ENCODE assay signal across 15 cellular contexts in the genomic region with DNA sequence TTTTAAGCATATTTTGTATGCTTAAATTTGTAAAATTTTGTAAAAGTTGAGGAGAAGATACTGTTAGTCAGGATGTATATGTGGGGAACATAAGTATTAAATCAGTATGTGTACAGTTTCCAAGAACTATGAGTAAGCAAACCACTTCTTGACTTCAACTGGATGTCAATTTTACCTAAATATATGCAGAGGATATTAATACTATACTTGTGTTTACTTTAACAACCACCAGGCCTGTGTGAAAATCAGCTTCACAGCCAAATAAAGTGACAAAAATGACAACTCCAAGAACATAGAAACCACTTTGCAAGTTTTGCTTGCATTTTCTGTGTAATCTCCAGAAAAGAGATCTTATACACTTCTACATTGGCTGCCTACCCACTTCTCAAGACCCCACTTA.
DNase-seq lines count a peak whose midpoint lies in the region; ATAC-seq and TF ChIP-seq lines count a peak whose summit lies in the region.
"Had no signal": no experiment of that assay in that cellular context is flagged by ENCODE, and none has a peak within 500 bp of the region (broad histone marks: within the 10 kb centered on the region; RNA-seq: fewer than 3 reads in every experiment).

No MANE protein-coding gene starts in this region.

- no peak for DNase-seq in MM.1S
- DNase-seq in middle frontal gyrus (ENCODE audit: extremely low spot score, low spot score): peak; percentile 13
- no peak for DNase-seq in NCI-H748 (lab: John Stamatoyannopoulos, UW; ENCODE audit: unreplicated experiment)
- no peak for DNase-seq in NCI-H774 (lab: John Stamatoyannopoulos, UW)
- DNase-seq: CD4-positive, alpha-beta T cell; CD8-positive, alpha-beta memory T cell; DMS 273 treated with DMSO at 0.1 percent for 48 hours; DMS79 treated with DMSO at 0.1 percent for 48 hours; GF-D8; H9; HFFc6 had no signal

- no peaks in the 10 kb centered on the region for H4K20me1 ChIP-seq in BLaER1 treated with 17β-estradiol and CSF1 and Interleukin-3, amounts not matched to agents 10 nM and 100 nM
- no peaks in the 10 kb centered on the region for H4K20me1 ChIP-seq in MM.1S (ENCODE audit: insufficient read depth, low read length)

- no peak for ATAC-seq in GM21367 (IDR thresholded peaks at IDR 0.05; ENCODE audit: unreplicated experiment)
- ATAC-seq: GM23338, HCT116 had no signal

- H3K79me2 ChIP-seq in MM.1S (ENCODE audit: low read length): no peaks in the 10 kb centered on the region

- no peaks in the 10 kb centered on the region for H3K9me2 ChIP-seq in MM.1S (replicated peaks; ENCODE audit: insufficient read depth, low read length)

- peaks cover 12 to 71% (median 68%) of the 10 kb centered on the region in 10 experiments for H3K4me1 ChIP-seq in BLaER1 treated with 17β-estradiol and CSF1 and Interleukin-3, amounts not matched to agents 10 nM and 100 nM
- H3K4me1 ChIP-seq in MM.1S (ENCODE audit: low read length): peaks cover 24% of the 10 kb centered on the region

- H3K4me2 ChIP-seq in BLaER1 treated with 17β-estradiol and CSF1 and Interleukin-3, amounts not matched to agents 10 nM and 100 nM: peak overlapping the region in 9 of 11 experiments; percentile 4 to 88 (median 77); a peak in 16 of 22 replicates
- H3K4me2 ChIP-seq in MM.1S (ENCODE audit: low read depth, low read length): 0 out of 2 replicates have a peak overlapping the region, but pooled peaks have one; percentile 4
- H3K4me2 ChIP-seq: GM23338 had no signal

- no peaks in the 10 kb centered on the region for H3K36me3 ChIP-seq in BLaER1 treated with 17β-estradiol and CSF1 and Interleukin-3, amounts not matched to agents 10 nM and 100 nM
- no peaks in the 10 kb centered on the region for H3K36me3 ChIP-seq in MM.1S (replicated peaks; ENCODE audit: insufficient read depth, low read length)

- no peak overlapping the region for H3K9ac ChIP-seq in BLaER1 treated with 17β-estradiol and CSF1 and Interleukin-3, amounts not matched to agents 10 nM and 100 nM
- H3K9ac ChIP-seq in MM.1S (ENCODE audit: low read length): no peak overlapping the region

- no peak overlapping the region for H2AFZ ChIP-seq in MM.1S (ENCODE audit: low read length)
- H2AFZ ChIP-seq: GM23338 had no signal

- peak overlapping the region in 4 of 11 experiments; percentile 1 to 63 (median 59); a peak in 5 of 22 replicates for H3K27ac ChIP-seq in BLaER1 treated with 17β-estradiol and CSF1 and Interleukin-3, amounts not matched to agents 10 nM and 100 nM
- peak overlapping the region; percentile 26; the same call in 1 of the 2 replicates for H3K27ac ChIP-seq in MM.1S (ENCODE audit: low read length)

- H3K9me3 ChIP-seq in BLaER1 treated with 17β-estradiol and CSF1 and Interleukin-3, amounts not matched to agents 10 nM and 100 nM (replicated peaks in 1 of 11): no peaks in the 10 kb centered on the region
- no peaks in the 10 kb centered on the region for H3K9me3 ChIP-seq in MM.1S (replicated peaks; ENCODE audit: insufficient read depth, low read length)

- TF ChIP-seq CTCF in MM.1S (IDR thresholded peaks at IDR 0.05; ENCODE audit: low read length): no peak

- H3K4me3 ChIP-seq in BLaER1 treated with 17β-estradiol and CSF1 and Interleukin-3, amounts not matched to agents 10 nM and 100 nM: no peak overlapping the region
- H3K4me3 ChIP-seq in MM.1S (ENCODE audit: low read length): no peak overlapping the region
- H3K4me3 ChIP-seq: GM23338 had no signal

- no peaks in the 10 kb centered on the region for H3F3A ChIP-seq in MM.1S (ENCODE audit: insufficient read depth, low read length)

- H3K27me3 ChIP-seq in BLaER1 treated with 17β-estradiol and CSF1 and Interleukin-3, amounts not matched to agents 10 nM and 100 nM: no peaks in the 10 kb centered on the region
- no peaks in the 10 kb centered on the region for H3K27me3 ChIP-seq in MM.1S (replicated peaks; ENCODE audit: insufficient read depth, low read length)
